ENCODE assay signal across 1 cellular context in genomic region chr3:20185733-20186599, GRCh38.
A peak's percentile ranks its signal among the peaks of the same experiment; 100 is the strongest.
TF ChIP-seq lines count a peak whose summit lies in the region.

Gene SGO1 (minus strand): TSS chr3:20186206. CDS start chr3:20184027, 2,179 bp downstream.

TF ChIP-seq in GM12878, 131 proteins besides CTCF, POLR2A, EP300 and RAD21 (continued from another document and continues in another):
- TF ChIP-seq YBX1 (IDR thresholded peaks at IDR 0.05) = no peak
- no peak for TF ChIP-seq SUPT20H (IDR thresholded peaks at IDR 0.05; ENCODE audit: borderline replicate concordance, control insufficient read depth, low read depth, low read length)
- no peak for TF ChIP-seq EGR1 (IDR thresholded peaks at IDR 0.05; ENCODE audit: borderline replicate concordance in 1 of 2, low read depth in 2 of 2, low read length in 2 of 2)
- peak; percentile 86 to 98; a peak in 3 of 4 replicates for TF ChIP-seq BHLHE40 (IDR thresholded peaks at IDR 0.05; ENCODE audit: borderline replicate concordance in 1 of 2, low read depth in 2 of 2, low read length in 1 of 2)
- TF ChIP-seq ASH2L (IDR thresholded peaks at IDR 0.05; ENCODE audit: borderline replicate concordance, low read depth) = peak; percentile 85; the same call in 1 of the 2 replicates
- peak; percentile 63 for TF ChIP-seq FOS (IDR thresholded peaks at IDR 0.05; ENCODE audit: borderline replicate concordance, extremely low read depth, insufficient read length)
- TF ChIP-seq ZNF622 (IDR thresholded peaks at IDR 0.05) = no peak
- TF ChIP-seq PKNOX1 (IDR thresholded peaks at IDR 0.05) = peak; percentile 85
- no peak for TF ChIP-seq CHD1 (IDR thresholded peaks at IDR 0.05; ENCODE audit: low read depth, low read length)
- TF ChIP-seq RUNX3 (IDR thresholded peaks at IDR 0.05; ENCODE audit: low read length) = peak; percentile 85
- 0 out of 2 replicates have a peak, but pooled peaks have one; percentile 28 for TF ChIP-seq TARDBP (IDR thresholded peaks at IDR 0.05; ENCODE audit: borderline replicate concordance)
- peak; percentile 58; the same call in 1 of the 2 replicates for TF ChIP-seq DPF2 (IDR thresholded peaks at IDR 0.05)
- TF ChIP-seq CREB1 (IDR thresholded peaks at IDR 0.05; ENCODE audit: low read depth) = peak; percentile 92
- no peak for TF ChIP-seq MEF2A (IDR thresholded peaks at IDR 0.05; ENCODE audit: insufficient read depth, low read depth, low read length)
- no peak for TF ChIP-seq BRCA1 (IDR thresholded peaks at IDR 0.05; ENCODE audit: low read depth, low read length)
- peak; percentile 55 for TF ChIP-seq ZBTB11 (CRISPR knock-in tag; IDR thresholded peaks at IDR 0.05)
- no peak for TF ChIP-seq MYB (IDR thresholded peaks at IDR 0.05; ENCODE audit: borderline replicate concordance, low read depth, low read length)
- TF ChIP-seq EED (IDR thresholded peaks at IDR 0.05; ENCODE audit: low read depth) = no peak; the same call in 1 of the 2 replicates
- no peak for TF ChIP-seq IRF4 (IDR thresholded peaks at IDR 0.05; ENCODE audit: low read depth, low read length)
- peak; percentile 30; the same call in 1 of the 2 replicates for TF ChIP-seq BACH1 (IDR thresholded peaks at IDR 0.05; ENCODE audit: borderline replicate concordance)
- TF ChIP-seq CUX1 (IDR thresholded peaks at IDR 0.05; ENCODE audit: insufficient replicate concordance, low read depth, low read length) = peak; percentile 18
- peak; percentile 27; the same call in 1 of the 2 replicates for TF ChIP-seq RB1 (IDR thresholded peaks at IDR 0.05; ENCODE audit: borderline replicate concordance)
- TF ChIP-seq GATAD2B (conservative IDR thresholded peaks at IDR 0.05; ENCODE audit: low read depth) = peak; percentile 88
- peak; percentile 100 for TF ChIP-seq NKRF (conservative IDR thresholded peaks at IDR 0.05)
- no peak; the same call in 1 of the 2 replicates for TF ChIP-seq MTA2 (IDR thresholded peaks at IDR 0.05; ENCODE audit: low read depth)
- no peak for TF ChIP-seq JUND (IDR thresholded peaks at IDR 0.05; ENCODE audit: low read depth, low read length)
- TF ChIP-seq SMAD5 (IDR thresholded peaks at IDR 0.05; ENCODE audit: low read depth) = peak; percentile 88
- TF ChIP-seq E4F1 (IDR thresholded peaks at IDR 0.05; ENCODE audit: borderline replicate concordance, partially characterized antibody) = peak; percentile 26
- TF ChIP-seq YY1 (IDR thresholded peaks at IDR 0.05; ENCODE audit: low read depth, low read length) = peak; percentile 67
- peak; percentile 81 for TF ChIP-seq ATF7 (IDR thresholded peaks at IDR 0.05; ENCODE audit: low read depth)
- no peak for TF ChIP-seq BCL3 (IDR thresholded peaks at IDR 0.05; ENCODE audit: borderline replicate concordance, insufficient read depth, low read depth, low read length, poor library complexity, severe bottlenecking)
- TF ChIP-seq PML (IDR thresholded peaks at IDR 0.05; ENCODE audit: low read length) = peak; percentile 86
- peak; percentile 61; the same call in 1 of the 2 replicates for TF ChIP-seq PAX5 (IDR thresholded peaks at IDR 0.05; ENCODE audit: borderline replicate concordance, low read depth, low read length)
- peak; percentile 92 for TF ChIP-seq CHD2 (IDR thresholded peaks at IDR 0.05; ENCODE audit: borderline replicate concordance, low read depth, low read length)
- peak; percentile 76; the same call in 1 of the 2 replicates for TF ChIP-seq CREM (IDR thresholded peaks at IDR 0.05; ENCODE audit: low read depth)
- peak; percentile 100 for TF ChIP-seq USF1 (IDR thresholded peaks at IDR 0.05; ENCODE audit: borderline replicate concordance, extremely low read length, insufficient read depth, low read depth, low read length)
- no peak for TF ChIP-seq CEBPB (IDR thresholded peaks at IDR 0.05; ENCODE audit: borderline replicate concordance in 1 of 2, low read depth in 2 of 2, low read length in 2 of 2)
- TF ChIP-seq ZNF687 (IDR thresholded peaks at IDR 0.05) = no peak
- TF ChIP-seq TCF7 (IDR thresholded peaks at IDR 0.05; ENCODE audit: borderline replicate concordance) = no peak
- TF ChIP-seq RCOR1 (conservative IDR thresholded peaks at IDR 0.05; ENCODE audit: low read depth, low read length) = 0 out of 2 replicates have a peak, but pooled peaks have one; percentile 11
